16 cellular contexts compared by ENCODE assay signal in genomic region chr11:87447606-87448005, GRCh38.
A peak's percentile ranks its signal among the peaks of the same experiment; 100 is the strongest.
DNase-seq lines count a peak whose midpoint lies in the region; ATAC-seq, FAIRE-seq and TF ChIP-seq lines count a peak whose summit lies in the region.
"Had no signal": no experiment of that assay in that cellular context is flagged by ENCODE, and none has a peak within 500 bp of the region (broad histone marks: within the 10 kb centered on the region; RNA-seq: fewer than 3 reads in every experiment).

No MANE protein-coding gene starts in this region.

- H3K27ac ChIP-seq in OCI-LY7 (ENCODE audit: low read depth, low read length, poor library complexity, severe bottlenecking) (peak overlapping the region; percentile 14), small intestine (ENCODE audit: low read depth in 1 of 2, low read length in 1 of 2) (no peak overlapping the region)
- H3K27ac ChIP-seq: GM23248 had no signal

- H3K36me3 ChIP-seq in OCI-LY7 (ENCODE audit: insufficient read depth, low read length) = peaks cover 28% of the 10 kb centered on the region
- H3K36me3 ChIP-seq in small intestine (ENCODE audit: control insufficient read depth in 2 of 2, insufficient read depth in 2 of 2, low read length in 2 of 2) = no peaks in the 10 kb centered on the region

- TF ChIP-seq CTCF in OCI-LY7 (conservative IDR thresholded peaks at IDR 0.05; ENCODE audit: low read length) (no peak), type B pancreatic cell (conservative IDR thresholded peaks at IDR 0.05) (no peak)

- no peak overlapping the region for H3K4me3 Mint-ChIP-seq in type B pancreatic cell
- H3K4me3 Mint-ChIP-seq: CD4-positive, alpha-beta memory T cell; H9 had no signal

- H3K36me3 Mint-ChIP-seq in type B pancreatic cell = no peaks in the 10 kb centered on the region
- H3K36me3 Mint-ChIP-seq: CD4-positive, alpha-beta memory T cell had no signal

- H3K4me2 ChIP-seq in OCI-LY7 (ENCODE audit: low read length) = peak overlapping the region; percentile 51

- peak; percentile 39 for ATAC-seq in HG02885 (IDR thresholded peaks at IDR 0.05; ENCODE audit: poor library complexity, unreplicated experiment)
- ATAC-seq: HCT116 had no signal

- no peak overlapping the region for H3K27ac Mint-ChIP-seq in type B pancreatic cell
- H3K27ac Mint-ChIP-seq: CD4-positive, alpha-beta memory T cell; H9 had no signal

- CTCF ChIA-PET in OCI-LY7 (lab: Charles Lee; ENCODE audit: unreplicated experiment) = interaction anchor here (1.1 to 1.2 kb wide), 2 partner anchors 10 to 12 kb away, joined by 3 to 4 read pairs; no protein-coding TSS in a partner anchor

- POLR2A ChIA-PET in OCI-LY7 (lab: Charles Lee) = interaction anchor here (0.6 to 2.7 kb wide), 9 partner anchors 10 to 1092 kb away, joined by 3 to 11 read pairs (median 4); no protein-coding TSS in a partner anchor

- DNase-seq in NAMALWA (ENCODE audit: low spot score) (peak; percentile 27), OCI-LY7 (ENCODE audit: low spot score) (peak; percentile 51), type B pancreatic cell (ENCODE audit: extremely low spot score, unreplicated experiment) (no peak), small intestine (no peak), glomerular visceral epithelial cell (ENCODE audit: extremely low spot score) (no peak)
- DNase-seq: C1 segment of cervical spinal cord; Calu3; CD4-positive, alpha-beta memory T cell; COR-L47; DMS53; DMS79 treated with DMSO at 0.1 percent for 48 hours; GM23248; H9 had no signal

- H3K27me3 ChIP-seq in small intestine (ENCODE audit: control insufficient read depth in 2 of 2, insufficient read depth in 2 of 2, low read length in 2 of 2) = no peaks in the 10 kb centered on the region

- FAIRE-seq in small intestine (lab: Jason Lieb, UNC) = no peak
- FAIRE-seq: G401.6 had no signal

- no peaks in the 10 kb centered on the region for H3K4me1 Mint-ChIP-seq in type B pancreatic cell (ENCODE audit: unreplicated experiment)
- H3K4me1 Mint-ChIP-seq: CD4-positive, alpha-beta memory T cell had no signal

- peaks cover 6% of the 10 kb centered on the region; the same call in 1 of the 2 replicates for H3K79me2 ChIP-seq in OCI-LY7 (ENCODE audit: insufficient read depth, low read depth, low read length)

- H2AFZ ChIP-seq in OCI-LY7 (ENCODE audit: low read length) = peak overlapping the region; percentile 23; the same call in 1 of the 2 replicates
- H2AFZ ChIP-seq: GM23248 had no signal

- H3K4me1 ChIP-seq in OCI-LY7 (ENCODE audit: insufficient read depth, low read length, poor library complexity, severe bottlenecking) = peaks cover 63% of the 10 kb centered on the region
- H3K4me1 ChIP-seq in small intestine (ENCODE audit: control insufficient read depth in 2 of 2, insufficient read depth in 1 of 2, low read depth in 1 of 2, low read length in 1 of 2) = no peaks in the 10 kb centered on the region

- H3K9me3 ChIP-seq in OCI-LY7 (ENCODE audit: low read length) (no peaks in the 10 kb centered on the region; the same call in 1 of the 2 replicates), small intestine (ENCODE audit: control insufficient read depth, low read depth) (no peaks in the 10 kb centered on the region)

- H3K4me3 ChIP-seq in OCI-LY7 (ENCODE audit: low read depth, low read length, poor library complexity, severe bottlenecking) = peak overlapping the region; percentile 8
- H3K4me3 ChIP-seq in small intestine (ENCODE audit: low read depth in 1 of 2, low read length in 2 of 2) = no peak overlapping the region
- H3K4me3 ChIP-seq: GM23248 had no signal

- H4K20me1 ChIP-seq in OCI-LY7 (ENCODE audit: insufficient read depth, low read length) = no peaks in the 10 kb centered on the region

- H3K27me3 Mint-ChIP-seq in type B pancreatic cell = peaks cover 11% of the 10 kb centered on the region

- intact Hi-C loops in OCI-LY7 (cut with micrococcal nuclease; ENCODE audit: unreplicated experiment) = no loop called here

- BruUV-seq in OCI-LY7 (replicated peaks; lab: Mats Ljungman, UMichigan) = no TSS peak

- 60 to 76% (median 69%) methylated on average over 2 of the region's 2 CpGs for WGBS in small intestine, 3 donors

- H3K9me2 ChIP-seq in OCI-LY7 (ENCODE audit: insufficient read depth, low read length) = no peaks in the 10 kb centered on the region

- H3K9me3 Mint-ChIP-seq in type B pancreatic cell = no peaks in the 10 kb centered on the region
- H3K9me3 Mint-ChIP-seq: CD4-positive, alpha-beta memory T cell; H9 had no signal

Comparison
In these comparisons a context has a peak if more than half of its experiments do, and no peak if none do; other contexts are left out.
1. DNase-seq: peak in NAMALWA (single experiment) and OCI-LY7 (single experiment); none in type B pancreatic cell (single experiment), small intestine (single experiment) and glomerular visceral epithelial cell (single experiment).